Comparison of ENCODE assay signal across 23 cellular contexts in the genomic region with DNA sequence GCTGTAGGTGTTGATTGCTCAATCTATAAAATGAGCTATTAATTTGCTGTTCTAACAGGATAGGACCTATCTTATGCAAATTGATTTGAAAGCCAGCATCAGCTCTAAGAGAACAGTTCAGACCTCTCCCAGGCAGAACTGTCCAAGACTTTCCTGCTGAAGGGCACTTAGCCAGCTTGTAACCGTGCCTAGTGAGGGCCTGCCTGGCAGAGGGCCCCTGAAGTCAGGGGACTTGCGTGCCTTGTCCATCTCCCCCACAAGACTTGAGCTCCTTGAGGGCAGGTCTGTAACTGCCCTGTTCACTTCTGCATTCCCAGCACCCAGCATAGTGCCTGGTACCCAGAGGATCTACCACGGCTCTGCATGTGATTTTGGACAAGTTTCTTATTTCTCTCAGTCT.
"Had no signal": no experiment of that assay in that cellular context is flagged by ENCODE, and none has a peak within 500 bp of the region (broad histone marks: within the 10 kb centered on the region; RNA-seq: fewer than 3 reads in every experiment).

No MANE protein-coding gene starts in this region.

- ATAC-seq: effector memory CD8-positive, alpha-beta T cell; esophagus mucosa; foreskin keratinocyte; gastrocnemius medialis; gastroesophageal sphincter; heart left ventricle; heart right ventricle had no signal

- H3K27me3 ChIP-seq: colonic mucosa, dorsolateral prefrontal cortex, esophagus squamous epithelium, foreskin keratinocyte, gastrocnemius medialis, gastroesophageal sphincter, heart left ventricle, heart right ventricle had no signal

- H3K36me3 ChIP-seq: colonic mucosa, esophagus squamous epithelium, gastrocnemius medialis, gastroesophageal sphincter, heart left ventricle, heart right ventricle had no signal

- H3K4me3 ChIP-seq: colonic mucosa, coronary artery, dorsolateral prefrontal cortex, esophagus squamous epithelium, gastrocnemius medialis, gastroesophageal sphincter, heart left ventricle, heart right ventricle had no signal

- H3K27ac ChIP-seq: colonic mucosa, coronary artery, dorsolateral prefrontal cortex, epithelial cell of prostate, esophagus squamous epithelium, foreskin keratinocyte, gastrocnemius medialis, gastroesophageal sphincter, heart left ventricle, heart right ventricle had no signal

- H3K9me3 ChIP-seq: colonic mucosa, esophagus squamous epithelium, gastrocnemius medialis, gastroesophageal sphincter, heart left ventricle had no signal

- H3K4me1 ChIP-seq: colonic mucosa, esophagus squamous epithelium, foreskin keratinocyte, gastrocnemius medialis, gastroesophageal sphincter, heart left ventricle, heart right ventricle had no signal

- DNase-seq: colonic mucosa; cortex of kidney; dermis blood vessel endothelial cell; dorsolateral prefrontal cortex; effector CD4-positive, alpha-beta T cell; effector CD8-positive, alpha-beta T cell; effector memory CD4-positive, alpha-beta T cell; effector memory CD8-positive, alpha-beta T cell; endodermal cell; erythroblast; esophagus squamous epithelium; foreskin fibroblast; foreskin keratinocyte; foreskin melanocyte; gastrocnemius medialis; glutamatergic neuron; head of caudate nucleus; heart left ventricle; heart right ventricle had no signal
